ENCODE assay signal across 17 cellular contexts in the genomic region with DNA sequence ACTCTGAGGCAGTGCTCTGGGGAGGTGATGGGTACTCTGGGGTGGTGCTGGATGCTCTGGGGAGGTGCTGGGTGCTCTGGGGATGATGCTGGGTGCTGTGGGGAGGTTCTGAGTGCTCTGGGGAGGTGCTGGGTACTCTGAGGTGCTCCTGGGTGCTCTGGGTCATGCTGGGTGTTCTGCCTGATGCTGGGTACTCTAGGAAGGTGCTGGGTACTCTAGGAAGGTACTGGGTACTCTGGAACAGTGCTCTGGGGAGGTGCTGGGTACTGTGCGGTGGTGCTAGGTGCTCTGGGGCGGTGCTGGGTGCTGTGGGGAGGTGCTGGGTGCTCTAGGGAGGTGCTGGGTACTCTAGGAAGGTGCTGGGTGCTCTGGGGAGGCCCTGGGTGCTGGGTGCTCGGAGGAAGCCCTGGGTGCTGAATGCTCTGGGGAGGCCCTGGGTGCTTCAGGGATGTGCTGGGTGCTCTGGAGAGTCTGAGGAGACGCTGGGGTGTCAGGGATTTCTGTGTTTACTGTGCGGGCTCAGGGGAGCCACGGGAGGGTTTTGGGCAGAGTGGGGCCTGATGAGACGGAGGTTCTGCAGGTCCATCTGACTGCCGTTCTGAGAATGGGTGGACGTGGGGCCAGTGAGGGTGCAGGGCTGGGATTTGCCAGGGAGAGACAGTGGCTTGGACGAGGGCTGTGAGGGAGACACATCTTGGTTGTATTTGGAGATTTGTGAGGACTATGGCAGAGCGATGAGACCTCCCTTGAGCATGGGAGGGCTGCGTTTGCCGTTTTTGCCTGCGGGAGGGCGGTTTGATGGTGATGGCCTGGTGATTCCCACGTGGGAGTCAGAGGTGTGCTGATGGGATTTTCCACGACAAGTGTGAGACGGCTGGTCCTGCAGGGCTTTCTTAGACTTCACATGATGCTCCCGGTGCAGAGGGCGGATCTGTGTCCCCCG. TPM values are rescaled to one million over a fixed set of nuclear protein-coding genes. Genes with fewer than 3 reads are reported as not detected.
DNase-seq lines count a peak whose midpoint lies in the region; ATAC-seq, FAIRE-seq and TF ChIP-seq lines count a peak whose summit lies in the region.
"Had no signal": no experiment of that assay in that cellular context is flagged by ENCODE, and none has a peak within 500 bp of the region (broad histone marks: within the 10 kb centered on the region; RNA-seq: fewer than 3 reads in every experiment).

No MANE protein-coding gene starts in this region.

- TF ChIP-seq CTCF in BE2C (IDR thresholded peaks at IDR 0.05; ENCODE audit: low read depth, low read length) = no peak
- TF ChIP-seq CTCF in astrocyte (IDR thresholded peaks at IDR 0.05; ENCODE audit: insufficient read depth, low read depth, low read length) = no peak
- no peak for TF ChIP-seq CTCF in nephron progenitor cell (IDR thresholded peaks at IDR 0.05)

- H3K4me2 ChIP-seq in astrocyte (ENCODE audit: low read length) = no peak overlapping the region

- no peak overlapping the region for H2AFZ ChIP-seq in astrocyte (ENCODE audit: low read depth, low read length)

- ATAC-seq in GM21737 (IDR thresholded peaks at IDR 0.05; ENCODE audit: unreplicated experiment) = no peak
- ATAC-seq: GM12878 had no signal

- H3K27ac Mint-ChIP-seq in astrocyte (ENCODE audit: unreplicated experiment) (peak overlapping the region; percentile 27), nephron progenitor cell (peak overlapping the region; percentile 49)

- H3K4me3 Mint-ChIP-seq in astrocyte (ENCODE audit: unreplicated experiment) (no peak overlapping the region), nephron progenitor cell (no peak overlapping the region)

- H3K9me3 ChIP-seq in BE2C = no peaks in the 10 kb centered on the region
- no peaks in the 10 kb centered on the region for H3K9me3 ChIP-seq in astrocyte (ENCODE audit: insufficient read depth, low read depth, low read length)

- H3K9me3 Mint-ChIP-seq in astrocyte (ENCODE audit: unreplicated experiment) (no peaks in the 10 kb centered on the region), nephron progenitor cell (no peaks in the 10 kb centered on the region)

- H3K4me1 Mint-ChIP-seq in astrocyte (ENCODE audit: low read depth, unreplicated experiment) (peaks cover 18% of the 10 kb centered on the region), nephron progenitor cell (peaks cover 52% of the 10 kb centered on the region)

- H3K36me3 ChIP-seq in BE2C = no peaks in the 10 kb centered on the region
- H3K36me3 ChIP-seq in H7 (replicated peaks; ENCODE audit: control insufficient read depth, insufficient read depth, low read length) = no peaks in the 10 kb centered on the region
- H3K36me3 ChIP-seq in astrocyte (ENCODE audit: insufficient read depth, low read length) = no peaks in the 10 kb centered on the region

- no peaks in the 10 kb centered on the region for H4K20me1 ChIP-seq in astrocyte (ENCODE audit: insufficient read depth, low read length)

- DNase-seq in BE2C (peak; percentile 6), H7 (peak; percentile 48), astrocyte (ENCODE audit: low read depth) (no peak), nephron progenitor cell (no peak), mesenteric fat pad (ENCODE audit: low spot score) (no peak), NCI-H128 (lab: John Stamatoyannopoulos, UW; ENCODE audit: unreplicated experiment) (no peak), NCI-H2227 (lab: John Stamatoyannopoulos, UW; ENCODE audit: unreplicated experiment) (no peak)
- DNase-seq: C1 segment of cervical spinal cord, COR-L47, DMS79, KG1, NCI-H1048, NCI-H2107 had no signal

- H3K27me3 Mint-ChIP-seq in astrocyte (ENCODE audit: low read depth, unreplicated experiment) (peaks cover 18% of the 10 kb centered on the region), nephron progenitor cell (ENCODE audit: low read depth, poor library complexity) (peaks cover 19% of the 10 kb centered on the region)

- no peak overlapping the region for H3K27ac ChIP-seq in astrocyte (ENCODE audit: low read depth, low read length)

- FAIRE-seq in astrocyte (lab: Jason Lieb, UNC) = no peak
- FAIRE-seq: GM12878, GM18507, RCC 7860 had no signal

- H3K27me3 ChIP-seq in BE2C = no peaks in the 10 kb centered on the region
- no peaks in the 10 kb centered on the region for H3K27me3 ChIP-seq in H7 (ENCODE audit: control insufficient read depth, insufficient read depth, low read length)
- H3K27me3 ChIP-seq in astrocyte (ENCODE audit: insufficient read depth, low read length) = no peaks in the 10 kb centered on the region

- H3K36me3 Mint-ChIP-seq in astrocyte (ENCODE audit: low read depth, unreplicated experiment) (no peaks in the 10 kb centered on the region), nephron progenitor cell (ENCODE audit: low read depth) (no peaks in the 10 kb centered on the region)

- H3K4me1 ChIP-seq in BE2C = peaks cover 8% of the 10 kb centered on the region
- H3K4me1 ChIP-seq in astrocyte (ENCODE audit: insufficient read depth, low read length) = peaks cover 14% of the 10 kb centered on the region

- no peak overlapping the region for H3K9ac ChIP-seq in astrocyte (ENCODE audit: low read length)

- H3K79me2 ChIP-seq in astrocyte (ENCODE audit: insufficient read depth, low read length) = no peaks in the 10 kb centered on the region

- H3K4me3 ChIP-seq in BE2C (ENCODE audit: low read depth, low read length) (no peak overlapping the region), H7 (ENCODE audit: insufficient read depth, low read depth, low read length) (no peak overlapping the region), astrocyte (ENCODE audit: insufficient read depth, low read depth, low read length) (no peak overlapping the region)
- H3K4me3 ChIP-seq: GM12878 had no signal

RNA-seq across cellular contexts. Expression of a gene that starts 30.0 kb away (rescaled TPM):
- polyA plus RNA-seq in BE2C (2012; ENCODE audit: insufficient read depth, insufficient read length, low read depth) = 3.2 TPM
- total RNA-seq in H7 (2014; rRNA removed; shearing (Covaris generic)) = 36.1 and 75.7 TPM in 2 replicates
- total RNA-seq in astrocyte (5.6 and 8.4 TPM in 2 replicates), mesenteric fat pad (4.7 TPM)

RNA-seq across cellular contexts. Expression of a gene that starts 36.2 kb away (rescaled TPM):
- polyA plus RNA-seq in BE2C (2012; ENCODE audit: insufficient read depth, insufficient read length, low read depth) = 43.2 TPM
- 15.7 and 18.8 TPM in 2 replicates for total RNA-seq in H7 (2014; rRNA removed; shearing (Covaris generic))
- total RNA-seq in astrocyte (51.7 and 51.8 TPM in 2 replicates), mesenteric fat pad (19.4 TPM)

Comparison
In these comparisons a context has a peak if more than half of its experiments do, and no peak if none do; other contexts are left out.
1. DNase-seq: peak in BE2C (single experiment) and H7 (single experiment); none in astrocyte (single experiment), nephron progenitor cell (single experiment), mesenteric fat pad (single experiment), NCI-H128 (single experiment) and NCI-H2227 (single experiment).